16 cellular contexts compared by ENCODE assay signal in genomic region chr1:52571783-52572182, GRCh38. TPM values are rescaled to one million over a fixed set of nuclear protein-coding genes. Genes with fewer than 3 reads are reported as not detected.
DNase-seq lines count a peak whose midpoint lies in the region; ATAC-seq and TF ChIP-seq lines count a peak whose summit lies in the region.
"Had no signal": no experiment of that assay in that cellular context is flagged by ENCODE, and none has a peak within 500 bp of the region (broad histone marks: within the 10 kb centered on the region; RNA-seq: fewer than 3 reads in every experiment).

No MANE protein-coding gene starts in this region.

- H3K9me3 Mint-ChIP-seq in stimulated activated effector memory CD8-positive, alpha-beta T cell treated with anti-CD3 and anti-CD28 coated beads, Interleukin-12 subunit alpha, Interleukin-12 subunit beta, amount 100 ng/mL, for 72 hours, result no peaks in the 10 kb centered on the region
- H3K9me3 Mint-ChIP-seq: CD4-positive, alpha-beta T cell; nephron progenitor cell had no signal

- H3K27ac Mint-ChIP-seq in stimulated activated effector memory CD8-positive, alpha-beta T cell treated with anti-CD3 and anti-CD28 coated beads, Interleukin-12 subunit alpha, Interleukin-12 subunit beta, amount 100 ng/mL, for 72 hours, result no peak overlapping the region
- H3K27ac Mint-ChIP-seq: CD4-positive, alpha-beta T cell; nephron progenitor cell had no signal

- no peaks in the 10 kb centered on the region for H3K4me1 ChIP-seq in SJCRH30
- no peaks in the 10 kb centered on the region for H3K4me1 ChIP-seq in Peyer's patch

- TF ChIP-seq POLR2A in Peyer's patch (IDR thresholded peaks at IDR 0.05), result no peak

- TF ChIP-seq CTCF in Peyer's patch (IDR thresholded peaks at IDR 0.05), result no peak

- no peak overlapping the region for H3K4me3 Mint-ChIP-seq in stimulated activated effector memory CD8-positive, alpha-beta T cell treated with anti-CD3 and anti-CD28 coated beads, Interleukin-12 subunit alpha, Interleukin-12 subunit beta, amount 100 ng/mL, for 72 hours
- H3K4me3 Mint-ChIP-seq: CD4-positive, alpha-beta T cell; nephron progenitor cell had no signal

- ATAC-seq in stimulated activated effector memory CD8-positive, alpha-beta T cell treated with anti-CD3 and anti-CD28 coated beads, Interleukin-12 subunit alpha, Interleukin-12 subunit beta, amount 100 ng/mL, for 72 hours, result no peak
- ATAC-seq: left lung had no signal

- H3K36me3 ChIP-seq in SJCRH30 (no peaks in the 10 kb centered on the region), Peyer's patch (no peaks in the 10 kb centered on the region)
- H3K36me3 ChIP-seq: left lung, thyroid gland, WERI-Rb-1 had no signal

- no peaks in the 10 kb centered on the region for H3K36me3 Mint-ChIP-seq in stimulated activated effector memory CD8-positive, alpha-beta T cell treated with anti-CD3 and anti-CD28 coated beads, Interleukin-12 subunit alpha, Interleukin-12 subunit beta, amount 100 ng/mL, for 72 hours

- H3K4me3 ChIP-seq in SJCRH30, result no peak overlapping the region
- no peak overlapping the region for H3K4me3 ChIP-seq in Peyer's patch
- H3K4me3 ChIP-seq: left lung, SK-N-MC, thyroid gland had no signal

- H3K9me3 ChIP-seq in SJCRH30 (replicated peaks) (no peaks in the 10 kb centered on the region), Peyer's patch (no peaks in the 10 kb centered on the region)
- H3K9me3 ChIP-seq: left lung, thyroid gland had no signal

- 0 out of 2 replicates have a peak, but pooled peaks cover 3% of the 10 kb centered on the region for H3K27me3 ChIP-seq in SJCRH30
- no peaks in the 10 kb centered on the region for H3K27me3 ChIP-seq in Peyer's patch
- H3K27me3 ChIP-seq: left lung, thyroid gland had no signal

- in situ Hi-C loops in Caki2 (cut with HindIII; ENCODE audit: low pct_unique_long_range_greater_than_20kb, low sequenced_read_pairs), result no loop called here

- DNase-seq in Caki2 (ENCODE audit: low read depth), result peak; percentile 90
- peak; percentile 10 for DNase-seq in HT-29 (ENCODE audit: low spot score)
- DNase-seq in SJCRH30, result peak; percentile 24 to 59
- DNase-seq in fibroblast of peridontal ligament (ENCODE audit: extremely low read depth), result peak; percentile 78
- DNase-seq in NCI-H1436 (lab: John Stamatoyannopoulos, UW), result no peak
- DNase-seq in stimulated activated effector memory CD8-positive, alpha-beta T cell treated with anti-CD3 and anti-CD28 coated beads, Interleukin-12 subunit alpha, Interleukin-12 subunit beta, amount 100 ng/mL, for 72 hours (ENCODE audit: low spot score in 2 of 2), result no peak
- DNase-seq in DMS79 (lab: John Stamatoyannopoulos, UW), result no peak
- no peak for DNase-seq in Peyer's patch
- DNase-seq: activated T-cell treated with anti-CD3 and anti-CD28 coated beads, Interleukin-2, amount 50 U/mL, for 48 hours; CD4-positive, alpha-beta T cell; left lung; NCI-H526 treated with DMSO at 0.1 percent for 48 hours; nephron progenitor cell; thyroid gland; WERI-Rb-1 had no signal

- H3K27ac ChIP-seq in SJCRH30, result no peak overlapping the region
- no peak overlapping the region for H3K27ac ChIP-seq in Peyer's patch
- H3K27ac ChIP-seq: left lung, SK-N-MC, thyroid gland, WERI-Rb-1 had no signal

- peaks cover 5% of the 10 kb centered on the region for H3K4me1 Mint-ChIP-seq in stimulated activated effector memory CD8-positive, alpha-beta T cell treated with anti-CD3 and anti-CD28 coated beads, Interleukin-12 subunit alpha, Interleukin-12 subunit beta, amount 100 ng/mL, for 72 hours

RNA-seq across cellular contexts. Expression of gene TUT4, which starts 18.9 kb away (rescaled TPM):
- total RNA-seq in Caki2 (2014; rRNA removed; shearing (Covaris generic); ENCODE audit: low replicate concordance), result 2.4 and 9.4 TPM in 2 replicates
- total RNA-seq in HT-29 (2014; rRNA removed; shearing (Covaris generic)), result 5.8 and 17.7 TPM in 2 replicates
- total RNA-seq in SJCRH30 (2014; rRNA removed; shearing (Covaris generic)), result 64.9 and 67.8 TPM in 2 replicates
- total RNA-seq in Peyer's patch, result 100 to 1,000 TPM in 1 of 4 donors, 10 to 100 TPM in 3; 22.1 to 212 (median 50.0) TPM

RNA-seq across cellular contexts. Expression of gene GPX7, which starts 30.4 kb away (rescaled TPM):
- total RNA-seq in Caki2 (2014; rRNA removed; shearing (Covaris generic); ENCODE audit: low replicate concordance), result not detected in 2 replicates
- not detected in 2 replicates for total RNA-seq in HT-29 (2014; rRNA removed; shearing (Covaris generic))
- total RNA-seq in SJCRH30 (2014; rRNA removed; shearing (Covaris generic)), result 10.6 and 13.4 TPM in 2 replicates
- 1 to 10 TPM in 3 of 4 donors, not detected in 1; 1.4 to 6.2 (median 2.0) TPM for total RNA-seq in Peyer's patch

Comparison
In these comparisons a context has a peak if more than half of its experiments do, and no peak if none do; other contexts are left out.
1. DNase-seq: peak in Caki2 (single experiment), HT-29 (single experiment), SJCRH30 (2 of 2) and fibroblast of peridontal ligament (single experiment); none in NCI-H1436 (single experiment), stimulated activated effector memory CD8-positive, alpha-beta T cell treated with anti-CD3 and anti-CD28 coated beads, Interleukin-12 subunit alpha, Interleukin-12 subunit beta, amount 100 ng/mL, for 72 hours (0 of 2), DMS79 (single experiment) and Peyer's patch (0 of 3).